ENCODE assay signal across 20 cellular contexts in the genomic region with DNA sequence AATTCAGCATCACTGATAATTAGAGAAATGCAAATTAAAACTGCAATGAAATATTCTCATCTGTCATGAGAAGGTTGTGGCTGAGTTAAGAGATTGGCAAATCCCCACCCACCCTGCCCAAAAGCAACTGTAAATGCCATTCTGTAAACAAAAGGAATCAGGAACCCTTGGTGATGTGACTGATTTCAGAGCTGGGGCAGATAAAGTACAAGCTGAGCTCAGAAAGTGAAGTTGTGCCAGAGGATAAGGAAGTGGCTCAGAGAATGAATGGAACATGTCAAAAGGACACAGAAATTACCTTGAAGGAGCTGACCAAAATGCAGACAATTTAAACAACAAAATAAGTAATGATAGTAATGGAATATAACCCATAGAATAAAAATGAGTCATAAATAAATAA. TPM values are rescaled to one million over a fixed set of nuclear protein-coding genes. Genes with fewer than 3 reads are reported as not detected.
DNase-seq lines count a peak whose midpoint lies in the region; ATAC-seq and TF ChIP-seq lines count a peak whose summit lies in the region.
"Had no signal": no experiment of that assay in that cellular context is flagged by ENCODE, and none has a peak within 500 bp of the region (broad histone marks: within the 10 kb centered on the region; RNA-seq: fewer than 3 reads in every experiment).

No MANE protein-coding gene starts in this region.

- H3K27ac ChIP-seq in epithelial cell of prostate (peak overlapping the region; percentile 94), spleen (peak overlapping the region in 5 of 8 donors; percentile 2 to 56 (median 17))
- H3K27ac ChIP-seq: neural progenitor cell had no signal

- no peak for TF ChIP-seq CTCF in spleen (IDR thresholded peaks at IDR 0.05 in 8 of 11, conservative IDR thresholded peaks at IDR 0.05 in 3 of 11)

- peaks cover 5 to 99% (median 21%) of the 10 kb centered on the region in 6 donors for H3K4me1 ChIP-seq in spleen

- intact Hi-C loops in activated CD4-positive, alpha-beta memory T cell treated with anti-CD3 and anti-CD28 coated beads for 36 hours (cut with micrococcal nuclease), result loop anchor here (1.0 to 2.0 kb wide), 2 partner anchors 15 to 33 kb away; no protein-coding TSS in a partner anchor
- intact Hi-C loops in spleen (cut with DNase I; ENCODE audit: low total_unique reads), result no loop called here

- CTCF ChIA-PET in activated naive CD4-positive, alpha-beta T cell treated with anti-CD3 and anti-CD28 coated beads, Interleukin-2, amount 10 ng/mL, durations not matched to agents 7 days and 5 days (lab: Charles Lee), result no interaction called here
- CTCF ChIA-PET in activated CD4-positive, alpha-beta memory T cell treated with anti-CD3 and anti-CD28 coated beads for 36 hours (lab: Charles Lee), result interaction anchor here (1.0 kb wide), 1 partner anchor 10 kb away, joined by 4 read pairs; no protein-coding TSS in a partner anchor

- no peaks in the 10 kb centered on the region for H3K27me3 Mint-ChIP-seq in activated naive CD4-positive, alpha-beta T cell treated with anti-CD3 and anti-CD28 coated beads, Interleukin-2, amount 10 ng/mL, durations not matched to agents 7 days and 5 days
- no peaks in the 10 kb centered on the region for H3K27me3 Mint-ChIP-seq in activated CD4-positive, alpha-beta memory T cell treated with anti-CD3 and anti-CD28 coated beads for 36 hours
- H3K27me3 Mint-ChIP-seq: activated CD4-positive, alpha-beta T cell treated with anti-CD3 and anti-CD28 coated beads for 36 hours had no signal

- H3K4me1 Mint-ChIP-seq in activated naive CD4-positive, alpha-beta T cell treated with anti-CD3 and anti-CD28 coated beads, Interleukin-2, amount 10 ng/mL, durations not matched to agents 7 days and 5 days, result peaks cover 59% of the 10 kb centered on the region
- H3K4me1 Mint-ChIP-seq in activated CD4-positive, alpha-beta memory T cell treated with anti-CD3 and anti-CD28 coated beads for 36 hours (ENCODE audit: low read depth), result peaks cover 54% of the 10 kb centered on the region

- no peak overlapping the region for H3K4me3 ChIP-seq in spleen
- H3K4me3 ChIP-seq: neural progenitor cell had no signal

- H3K27ac Mint-ChIP-seq in activated naive CD4-positive, alpha-beta T cell treated with anti-CD3 and anti-CD28 coated beads, Interleukin-2, amount 10 ng/mL, durations not matched to agents 7 days and 5 days, result peak overlapping the region; percentile 83
- H3K27ac Mint-ChIP-seq in activated CD4-positive, alpha-beta memory T cell treated with anti-CD3 and anti-CD28 coated beads for 36 hours, result peak overlapping the region; percentile 73
- H3K27ac Mint-ChIP-seq: neural progenitor cell had no signal

- H3K9me3 Mint-ChIP-seq in activated naive CD4-positive, alpha-beta T cell treated with anti-CD3 and anti-CD28 coated beads, Interleukin-2, amount 10 ng/mL, durations not matched to agents 7 days and 5 days, result no peaks in the 10 kb centered on the region
- peaks cover 2% of the 10 kb centered on the region for H3K9me3 Mint-ChIP-seq in activated CD4-positive, alpha-beta memory T cell treated with anti-CD3 and anti-CD28 coated beads for 36 hours
- H3K9me3 Mint-ChIP-seq: neural progenitor cell had no signal

- no peak for ATAC-seq in HG03135 (IDR thresholded peaks at IDR 0.05; ENCODE audit: unreplicated experiment)

- no peak overlapping the region for H3K4me3 Mint-ChIP-seq in activated naive CD4-positive, alpha-beta T cell treated with anti-CD3 and anti-CD28 coated beads, Interleukin-2, amount 10 ng/mL, durations not matched to agents 7 days and 5 days
- no peak overlapping the region for H3K4me3 Mint-ChIP-seq in activated CD4-positive, alpha-beta memory T cell treated with anti-CD3 and anti-CD28 coated beads for 36 hours
- H3K4me3 Mint-ChIP-seq: activated CD4-positive, alpha-beta T cell treated with anti-CD3 and anti-CD28 coated beads for 36 hours; neural progenitor cell had no signal

- POLR2A ChIA-PET in activated CD4-positive, alpha-beta memory T cell treated with anti-CD3 and anti-CD28 coated beads for 36 hours (lab: Charles Lee), result interaction anchor here (1.6 to 2.0 kb wide), 2 partner anchors 14 to 47 kb away, joined by 3 to 6 read pairs; a partner anchor contains a TSS

- TF ChIP-seq POLR2A in spleen (IDR thresholded peaks at IDR 0.05), result no peak

- H3K36me3 Mint-ChIP-seq in activated naive CD4-positive, alpha-beta T cell treated with anti-CD3 and anti-CD28 coated beads, Interleukin-2, amount 10 ng/mL, durations not matched to agents 7 days and 5 days, result peaks cover 39% of the 10 kb centered on the region
- H3K36me3 Mint-ChIP-seq in activated CD4-positive, alpha-beta memory T cell treated with anti-CD3 and anti-CD28 coated beads for 36 hours, result peaks cover 21% of the 10 kb centered on the region

- H3K36me3 ChIP-seq in spleen, result peaks cover 0 to 51% (median 2%) of the 10 kb centered on the region in 6 donors

- no peak for DNase-seq in activated naive CD4-positive, alpha-beta T cell treated with anti-CD3 and anti-CD28 coated beads, Interleukin-2, amount 10 ng/mL, durations not matched to agents 7 days and 5 days
- DNase-seq in activated naive CD4-positive, alpha-beta T cell treated with Interleukin-2 at 50 U/mL for 16 hours, result no peak
- no peak for DNase-seq in activated CD4-positive, alpha-beta memory T cell treated with anti-CD3 and anti-CD28 coated beads for 36 hours
- DNase-seq in epithelial cell of prostate (ENCODE audit: low read depth, low spot score) (no peak), spleen (no peak), SK-N-DZ (ENCODE audit: low spot score) (no peak), DMS153 (lab: John Stamatoyannopoulos, UW) (no peak)
- DNase-seq: activated CD4-positive, alpha-beta T cell treated with anti-CD3 and anti-CD28 coated beads for 36 hours; anterior cingulate cortex; GF-D8; mesenchymal stem cell; NCI-H1436 treated with DMSO at 0.1 percent for 48 hours; NCI-H226; SHP77; substantia nigra had no signal

- H3K27me3 ChIP-seq in spleen (replicated peaks in 1 of 7), result no peaks in the 10 kb centered on the region
- H3K27me3 ChIP-seq: neural progenitor cell had no signal

- H3K9me3 ChIP-seq in spleen, result no peaks in the 10 kb centered on the region

RNA-seq across cellular contexts. Expression of a gene that starts 32.7 kb away (rescaled TPM):
- not detected for total RNA-seq in activated CD4-positive, alpha-beta memory T cell treated with anti-CD3 and anti-CD28 coated beads for 36 hours
- not detected for total RNA-seq in spleen
- not detected for polyA plus RNA-seq in spleen
- not detected in 2 replicates for polyA plus RNA-seq in SK-N-DZ (2014; cell fraction: cytosol; rRNA removed)
- polyA plus RNA-seq in SK-N-DZ (2014; cell fraction: nucleus; rRNA removed), result not detected in 2 replicates
- total RNA-seq: activated CD4-positive, alpha-beta T cell treated with anti-CD3 and anti-CD28 coated beads for 36 hours; epithelial cell of proximal tubule; renal cortical epithelial cell; T-helper 2 cell treated with Interferon-gamma antibody and Interleukin-4, amounts not matched to agents 100 ng/mL and 5 ng/mL, for 36 hours had no signal

RNA-seq across cellular contexts. Expression of a gene that starts 39.6 kb away (rescaled TPM):
- total RNA-seq in activated CD4-positive, alpha-beta memory T cell treated with anti-CD3 and anti-CD28 coated beads for 36 hours, result not detected
- total RNA-seq in spleen, result 10 to 100 TPM; 26.4 to 63.7 (median 42.7) TPM
- 10 to 100 TPM; 18.3 to 32.0 (median 31.4) TPM for polyA plus RNA-seq in spleen
- polyA plus RNA-seq in SK-N-DZ (2014; cell fraction: cytosol; rRNA removed), result 0.44 TPM in 1 of 2 replicates, not detected in the other
- polyA plus RNA-seq in SK-N-DZ (2014; cell fraction: nucleus; rRNA removed), result not detected in 2 replicates
- total RNA-seq: activated CD4-positive, alpha-beta T cell treated with anti-CD3 and anti-CD28 coated beads for 36 hours; T-helper 2 cell treated with Interferon-gamma antibody and Interleukin-4, amounts not matched to agents 100 ng/mL and 5 ng/mL, for 36 hours had no signal

RNA-seq across cellular contexts. Expression of a gene that starts 47.2 kb away (rescaled TPM):
- 10 to 100 TPM; 11.1 to 12.9 TPM for total RNA-seq in activated CD4-positive, alpha-beta memory T cell treated with anti-CD3 and anti-CD28 coated beads for 36 hours
- 10 to 100 TPM; 19.3 to 31.1 (median 24.1) TPM for total RNA-seq in spleen
- 10 to 100 TPM in 1 of 3 donors, 1 to 10 TPM in 2; 7.9 to 10.6 (median 9.3) TPM for polyA plus RNA-seq in spleen
- 34.9 and 35.5 TPM in 2 replicates for polyA plus RNA-seq in SK-N-DZ (2014; cell fraction: cytosol; rRNA removed)
- polyA plus RNA-seq in SK-N-DZ (2014; cell fraction: nucleus; rRNA removed), result 50.9 and 57.2 TPM in 2 replicates

Comparison
In these comparisons a context has a peak if more than half of its experiments do, and no peak if none do; other contexts are left out.
1. RNA of a gene that starts 39.6 kb away (total RNA-seq): 26.4 to 63.7 TPM in spleen; not detected in activated CD4-positive, alpha-beta memory T cell treated with anti-CD3 and anti-CD28 coated beads for 36 hours; every median in the first group is over 10 times any median in the second.